ENCODE assay signal across 9 cellular contexts in the genomic region with DNA sequence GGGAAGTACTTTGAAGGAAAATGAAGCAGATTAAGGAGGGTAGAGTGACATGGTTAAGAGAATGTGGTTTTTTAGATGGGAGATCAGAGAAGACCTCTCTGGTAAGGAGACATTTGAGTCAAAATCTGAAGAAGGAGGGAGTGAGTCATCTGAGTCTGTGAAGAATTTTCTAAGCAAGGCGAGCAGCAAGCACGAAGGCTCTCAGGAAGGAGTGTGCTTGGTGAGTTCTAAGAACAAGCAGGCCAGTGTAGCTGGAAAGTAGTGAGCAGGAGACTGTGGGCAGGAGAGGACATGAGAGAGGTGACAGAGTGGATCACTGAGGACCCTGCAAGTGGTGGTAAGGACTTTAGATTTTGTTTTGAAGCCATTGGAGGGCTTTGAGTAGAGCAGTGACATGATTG.
DNase-seq lines count a peak whose midpoint lies in the region; ATAC-seq, FAIRE-seq and TF ChIP-seq lines count a peak whose summit lies in the region.
"Had no signal": no experiment of that assay in that cellular context is flagged by ENCODE, and none has a peak within 500 bp of the region (broad histone marks: within the 10 kb centered on the region; RNA-seq: fewer than 3 reads in every experiment).

No MANE protein-coding gene starts in this region.

- no peak for DNase-seq in GM12892 (ENCODE audit: insufficient read length)
- DNase-seq in activated T-helper 2 cell treated with anti-CD3 and anti-CD28 coated beads, Interferon-gamma antibody, Interleukin-2, Interleukin-4, amounts not matched to agents 10 μg/mL and 5 μg/mL and 100 μg/mL, durations not matched to agents 14 hours and 24 hours and 36 hours (ENCODE audit: low spot score) = peak; percentile 56
- peak; percentile 8 for DNase-seq in stimulated activated CD4-positive, alpha-beta T cell treated with anti-CD3 and anti-CD28 coated beads, Interleukin-15, amount 100 ng/mL, for 1 hour (ENCODE audit: low read depth in 1 of 2, low spot score in 1 of 2)
- no peak for DNase-seq in SK-N-DZ (ENCODE audit: low spot score)
- no peak for DNase-seq in NCI-H2107 (lab: John Stamatoyannopoulos, UW)
- no peak for DNase-seq in H4 (ENCODE audit: low spot score)

- ATAC-seq in HG03064 (IDR thresholded peaks at IDR 0.05; ENCODE audit: low read depth, unreplicated experiment) = peak; percentile 62
- no peak for ATAC-seq in GM21528 (IDR thresholded peaks at IDR 0.05; ENCODE audit: low FRiP score, unreplicated experiment)

- H3K27me3 Mint-ChIP-seq in activated T-helper 2 cell treated with anti-CD3 and anti-CD28 coated beads, Interferon-gamma antibody, Interleukin-2, Interleukin-4, amounts not matched to agents 10 μg/mL and 5 μg/mL and 100 μg/mL, durations not matched to agents 14 hours and 24 hours and 36 hours (ENCODE audit: low read depth) = no peaks in the 10 kb centered on the region

- no peaks in the 10 kb centered on the region for H3K9me3 Mint-ChIP-seq in activated T-helper 2 cell treated with anti-CD3 and anti-CD28 coated beads, Interferon-gamma antibody, Interleukin-2, Interleukin-4, amounts not matched to agents 10 μg/mL and 5 μg/mL and 100 μg/mL, durations not matched to agents 14 hours and 24 hours and 36 hours

- peaks cover 56% of the 10 kb centered on the region for H3K4me1 Mint-ChIP-seq in activated T-helper 2 cell treated with anti-CD3 and anti-CD28 coated beads, Interferon-gamma antibody, Interleukin-2, Interleukin-4, amounts not matched to agents 10 μg/mL and 5 μg/mL and 100 μg/mL, durations not matched to agents 14 hours and 24 hours and 36 hours (ENCODE audit: low read depth)

- H3K27ac Mint-ChIP-seq in activated T-helper 2 cell treated with anti-CD3 and anti-CD28 coated beads, Interferon-gamma antibody, Interleukin-2, Interleukin-4, amounts not matched to agents 10 μg/mL and 5 μg/mL and 100 μg/mL, durations not matched to agents 14 hours and 24 hours and 36 hours = peak overlapping the region; percentile 94

- FAIRE-seq in GM12892 (lab: Jason Lieb, UNC) = peak; percentile 57
- FAIRE-seq: endometrium had no signal

- intact Hi-C loops in activated T-helper 2 cell treated with anti-CD3 and anti-CD28 coated beads, Interferon-gamma antibody, Interleukin-2, Interleukin-4, amounts not matched to agents 10 μg/mL and 5 μg/mL and 100 μg/mL, durations not matched to agents 14 hours and 24 hours and 36 hours (cut with micrococcal nuclease) = loop anchor here (1.0 to 2.0 kb wide), 9 partner anchors 21 to 130 kb away; no protein-coding TSS in a partner anchor

- TF ChIP-seq POLR2A in GM12892 (IDR thresholded peaks at IDR 0.05; ENCODE audit: low read depth, low read length) = peak; percentile 33; the same call in 1 of the 2 replicates

- H3K4me3 Mint-ChIP-seq in activated T-helper 2 cell treated with anti-CD3 and anti-CD28 coated beads, Interferon-gamma antibody, Interleukin-2, Interleukin-4, amounts not matched to agents 10 μg/mL and 5 μg/mL and 100 μg/mL, durations not matched to agents 14 hours and 24 hours and 36 hours (ENCODE audit: low read depth) = peak overlapping the region; percentile 87

- H3K36me3 Mint-ChIP-seq in activated T-helper 2 cell treated with anti-CD3 and anti-CD28 coated beads, Interferon-gamma antibody, Interleukin-2, Interleukin-4, amounts not matched to agents 10 μg/mL and 5 μg/mL and 100 μg/mL, durations not matched to agents 14 hours and 24 hours and 36 hours (ENCODE audit: low read depth) = peaks cover 17% of the 10 kb centered on the region

Comparison
In these comparisons a context has a peak if more than half of its experiments do, and no peak if none do; other contexts are left out.
1. DNase-seq: peak in activated T-helper 2 cell treated with anti-CD3 and anti-CD28 coated beads, Interferon-gamma antibody, Interleukin-2, Interleukin-4, amounts not matched to agents 10 μg/mL and 5 μg/mL and 100 μg/mL, durations not matched to agents 14 hours and 24 hours and 36 hours (single experiment) and stimulated activated CD4-positive, alpha-beta T cell treated with anti-CD3 and anti-CD28 coated beads, Interleukin-15, amount 100 ng/mL, for 1 hour (2 of 2); none in GM12892 (single experiment), SK-N-DZ (single experiment), NCI-H2107 (single experiment) and H4 (single experiment).